ENCODE assay signal across 9 cellular contexts in genomic region chr6:157443066-157443800, GRCh38.
DNase-seq lines count a peak whose midpoint lies in the region; ATAC-seq and TF ChIP-seq lines count a peak whose summit lies in the region.
"Had no signal": no experiment of that assay in that cellular context is flagged by ENCODE, and none has a peak within 500 bp of the region (broad histone marks: within the 10 kb centered on the region; RNA-seq: fewer than 3 reads in every experiment).

No MANE protein-coding gene starts in this region.

- H3K4me3 ChIP-seq in SJCRH30, result no peak overlapping the region
- H3K4me3 ChIP-seq in right cardiac atrium (ENCODE audit: low read length), result no peak overlapping the region
- H3K4me3 ChIP-seq in tibial nerve, result no peak overlapping the region

- no peak for TF ChIP-seq EP300 in tibial nerve (IDR thresholded peaks at IDR 0.05)

- DNase-seq in activated CD4-positive, alpha-beta T cell treated with anti-CD3 and anti-CD28 coated beads for 36 hours, result peak; percentile 23
- DNase-seq in activated CD4-positive, alpha-beta T cell treated with anti-CD3 and anti-CD28 coated beads, Interleukin-2, amount 50 U/mL, for 1 hour, result no peak
- DNase-seq in SJCRH30 (peak; percentile 26 to 49), renal cortical epithelial cell (ENCODE audit: low read depth) (peak; percentile 86), right cardiac atrium (no peak), tibial nerve (ENCODE audit: low spot score in 2 of 2) (no peak), NCI-H526 (lab: John Stamatoyannopoulos, UW) (no peak)
- DNase-seq: NCI-H1694 treated with DMSO at 0.1 percent for 48 hours had no signal

- CTCF ChIA-PET in activated CD4-positive, alpha-beta T cell treated with anti-CD3 and anti-CD28 coated beads for 36 hours (lab: Charles Lee), result interaction anchor here (0.7 kb wide), 1 partner anchor 129 kb away, joined by 4 read pairs; no protein-coding TSS in a partner anchor

- H3K27ac ChIP-seq in SJCRH30 (no peak overlapping the region), right cardiac atrium (ENCODE audit: low read length) (no peak overlapping the region), tibial nerve (no peak overlapping the region)

- peak overlapping the region; percentile 21 for H3K27ac Mint-ChIP-seq in activated CD4-positive, alpha-beta T cell treated with anti-CD3 and anti-CD28 coated beads for 36 hours

- peaks cover 10% of the 10 kb centered on the region for H3K9me3 Mint-ChIP-seq in activated CD4-positive, alpha-beta T cell treated with anti-CD3 and anti-CD28 coated beads for 36 hours (ENCODE audit: low read depth)

- intact Hi-C loops in activated CD4-positive, alpha-beta T cell treated with anti-CD3 and anti-CD28 coated beads for 36 hours (cut with DNase I, micrococcal nuclease), result no loop called here
- intact Hi-C loops in right cardiac atrium (cut with DNase I), result no loop called here

- 92% methylated on average over 6 of the region's 6 CpGs for WGBS in right cardiac atrium
- 76 to 78% methylated on average over 6 of the region's 6 CpGs for WGBS in tibial nerve, 2 donors

- H3K4me1 Mint-ChIP-seq in activated CD4-positive, alpha-beta T cell treated with anti-CD3 and anti-CD28 coated beads for 36 hours, result peaks cover 20% of the 10 kb centered on the region

- H3K36me3 Mint-ChIP-seq in activated CD4-positive, alpha-beta T cell treated with anti-CD3 and anti-CD28 coated beads for 36 hours (ENCODE audit: low read depth), result peaks cover 11% of the 10 kb centered on the region

- POLR2A ChIA-PET in activated CD4-positive, alpha-beta T cell treated with anti-CD3 and anti-CD28 coated beads for 36 hours (lab: Charles Lee), result interaction anchor here (0.9 kb wide), 1 partner anchor 16 kb away, joined by 3 read pairs; no protein-coding TSS in a partner anchor

- no peak for TF ChIP-seq CTCF in tibial nerve (IDR thresholded peaks at IDR 0.05)

- H3K9me3 ChIP-seq in SJCRH30 (replicated peaks), result no peaks in the 10 kb centered on the region
- no peaks in the 10 kb centered on the region for H3K9me3 ChIP-seq in right cardiac atrium (ENCODE audit: control insufficient read depth, low read length)
- no peaks in the 10 kb centered on the region for H3K9me3 ChIP-seq in tibial nerve

- H3K27me3 ChIP-seq in SJCRH30 (no peaks in the 10 kb centered on the region), right cardiac atrium (ENCODE audit: control insufficient read depth, insufficient read depth) (no peaks in the 10 kb centered on the region), tibial nerve (no peaks in the 10 kb centered on the region)

- peak; percentile 75 for ATAC-seq in activated CD4-positive, alpha-beta T cell treated with anti-CD3 and anti-CD28 coated beads for 36 hours
- peak; percentile 87 for ATAC-seq in HG02798 (IDR thresholded peaks at IDR 0.05; ENCODE audit: poor library complexity, unreplicated experiment)
- ATAC-seq in right cardiac atrium, result no peak

- no peak overlapping the region for H3K4me3 Mint-ChIP-seq in activated CD4-positive, alpha-beta T cell treated with anti-CD3 and anti-CD28 coated beads for 36 hours

- H3K27me3 Mint-ChIP-seq in activated CD4-positive, alpha-beta T cell treated with anti-CD3 and anti-CD28 coated beads for 36 hours, result no peaks in the 10 kb centered on the region

- H3K36me3 ChIP-seq in SJCRH30 (no peaks in the 10 kb centered on the region), tibial nerve (no peaks in the 10 kb centered on the region)

- TF ChIP-seq POLR2A in tibial nerve (IDR thresholded peaks at IDR 0.05), result no peak

- H3K4me1 ChIP-seq in SJCRH30 (0 out of 2 replicates have a peak, but pooled peaks cover 2% of the 10 kb centered on the region), right cardiac atrium (ENCODE audit: control insufficient read depth, insufficient read depth, low read length) (peaks cover 2% of the 10 kb centered on the region), tibial nerve (peaks cover 0 to 9% (median 3%) of the 10 kb centered on the region in 4 donors)

Comparison
In these comparisons a context has a peak if more than half of its experiments do, and no peak if none do; other contexts are left out.
1. DNase-seq: peak in activated CD4-positive, alpha-beta T cell treated with anti-CD3 and anti-CD28 coated beads for 36 hours (single experiment), SJCRH30 (2 of 2) and renal cortical epithelial cell (single experiment); none in activated CD4-positive, alpha-beta T cell treated with anti-CD3 and anti-CD28 coated beads, Interleukin-2, amount 50 U/mL, for 1 hour (single experiment), right cardiac atrium (0 of 3), tibial nerve (0 of 2) and NCI-H526 (0 of 2).
2. ATAC-seq: peak in activated CD4-positive, alpha-beta T cell treated with anti-CD3 and anti-CD28 coated beads for 36 hours (single experiment) and HG02798 (single experiment); none in right cardiac atrium (0 of 2).